1 cellular context compared by ENCODE assay signal in genomic region chr10:5987747-5988146, GRCh38.
TF ChIP-seq lines count a peak whose summit lies in the region.

No MANE protein-coding gene starts in this region.

TF ChIP-seq in K562, 482 proteins besides CTCF, POLR2A, EP300 and RAD21 (continued from another document and continues in another):
- TF ChIP-seq ZNF398 (CRISPR knock-in tag; IDR thresholded peaks at IDR 0.05) (no peak), HES1 (IDR thresholded peaks at IDR 0.05; ENCODE audit: low read depth) (no peak), VEZF1 (CRISPR knock-in tag; IDR thresholded peaks at IDR 0.05) (peak; percentile 60; the same call in 1 of the 2 replicates), BRD4 (IDR thresholded peaks at IDR 0.05) (no peak), SIN3A (IDR thresholded peaks at IDR 0.05; ENCODE audit: borderline replicate concordance in 2 of 2, control insufficient read depth in 1 of 2, low read depth in 2 of 2, low read length in 2 of 2) (no peak), ZFP1 (CRISPR knock-in tag; IDR thresholded peaks at IDR 0.05) (no peak), NFXL1 (CRISPR knock-in tag; IDR thresholded peaks at IDR 0.05) (no peak), ARID3A (IDR thresholded peaks at IDR 0.05; ENCODE audit: borderline replicate concordance, low read depth, low read length) (no peak), ZNF280B (CRISPR knock-in tag; IDR thresholded peaks at IDR 0.05) (no peak), SMARCA4 (IDR thresholded peaks at IDR 0.05) (peak; percentile 71), TAL1 (IDR thresholded peaks at IDR 0.05) (peak; percentile 76), ZNF79 (CRISPR knock-in tag; IDR thresholded peaks at IDR 0.05; ENCODE audit: low read depth) (no peak), FOXA3 (CRISPR knock-in tag; conservative IDR thresholded peaks at IDR 0.05 in 1 of 2, IDR thresholded peaks at IDR 0.05 in 1 of 2) (no peak), ATF6 (CRISPR knock-in tag; IDR thresholded peaks at IDR 0.05) (no peak), IRF1 (CRISPR knock-in tag; IDR thresholded peaks at IDR 0.05; ENCODE audit: borderline replicate concordance) (no peak), ZNF124 (CRISPR knock-in tag; IDR thresholded peaks at IDR 0.05) (no peak), POLR2H (tag; IDR thresholded peaks at IDR 0.05; ENCODE audit: low read depth) (no peak), SMARCE1 (IDR thresholded peaks at IDR 0.05) (peak; percentile 41; the same call in 1 of the 2 replicates), BDP1 (IDR thresholded peaks at IDR 0.05; ENCODE audit: insufficient read depth, insufficient read length) (no peak), ZBTB9 (CRISPR knock-in tag; IDR thresholded peaks at IDR 0.05) (no peak), MGA (IDR thresholded peaks at IDR 0.05) (no peak), POLR2AphosphoS5 (IDR thresholded peaks at IDR 0.05; ENCODE audit: control insufficient read depth, insufficient read depth, low read depth, low read length) (peak; percentile 62; the same call in 1 of the 2 replicates), THRB (CRISPR knock-in tag; conservative IDR thresholded peaks at IDR 0.05) (no peak), CBX1 (IDR thresholded peaks at IDR 0.05; ENCODE audit: low read depth) (no peak), ZNF780A (CRISPR knock-in tag; IDR thresholded peaks at IDR 0.05) (no peak), CEBPB (tag; IDR thresholded peaks at IDR 0.05) (no peak), ZNF76 (CRISPR knock-in tag; IDR thresholded peaks at IDR 0.05; ENCODE audit: borderline replicate concordance) (no peak), MTA2 (IDR thresholded peaks at IDR 0.05; ENCODE audit: low read depth) (peak; percentile 64), ZNF146 (CRISPR knock-in tag; IDR thresholded peaks at IDR 0.05; ENCODE audit: unreplicated experiment) (no peak)
